12 cellular contexts compared by ENCODE assay signal in genomic region chr20:62853304-62853703, GRCh38. TPM values are rescaled to one million over a fixed set of nuclear protein-coding genes. Genes with fewer than 3 reads are reported as not detected.
DNase-seq lines count a peak whose midpoint lies in the region; ATAC-seq and TF ChIP-seq lines count a peak whose summit lies in the region.
"Not testable (repeated sequence)": the region's sequence is repeated elsewhere in the genome, so short reads cannot be mapped to it uniquely, and the experiment has no call there.
"Had no signal": no experiment of that assay in that cellular context is flagged by ENCODE, and none has a peak within 500 bp of the region (broad histone marks: within the 10 kb centered on the region; RNA-seq: fewer than 3 reads in every experiment).

No MANE protein-coding gene starts in this region.

- not testable (repeated sequence) for TF ChIP-seq POLR2A in sigmoid colon (IDR thresholded peaks at IDR 0.05)

- not testable (repeated sequence) for TF ChIP-seq EP300 in sigmoid colon (IDR thresholded peaks at IDR 0.05)

- not testable (repeated sequence) for H3K9me3 Mint-ChIP-seq in chondrocyte (ENCODE audit: low read depth); natural killer cell treated with Interleukin-12 subunit alpha and Interleukin-12 subunit beta and Interleukin-15 and Interleukin-18, amount 100 ng/mL, for 72 hours

- H3K4me1 Mint-ChIP-seq in chondrocyte (ENCODE audit: low read depth) = not testable (repeated sequence)
- peaks cover 9 to 11% of the 10 kb centered on the region in 2 donors for H3K4me1 Mint-ChIP-seq in natural killer cell treated with Interleukin-12 subunit alpha and Interleukin-12 subunit beta and Interleukin-15 and Interleukin-18, amount 100 ng/mL, for 72 hours (ENCODE audit: low read depth in 2 of 2)

- ATAC-seq in RWPE2 (ENCODE audit: low read depth); natural killer cell treated with Interleukin-12 subunit alpha and Interleukin-12 subunit beta and Interleukin-15 and Interleukin-18, amount 100 ng/mL, for 72 hours: not testable (repeated sequence)

- not testable (repeated sequence) for H3K27me3 Mint-ChIP-seq in chondrocyte (ENCODE audit: low read depth); natural killer cell treated with Interleukin-12 subunit alpha and Interleukin-12 subunit beta and Interleukin-15 and Interleukin-18, amount 100 ng/mL, for 72 hours

- H3K4me3 Mint-ChIP-seq in chondrocyte (ENCODE audit: unreplicated experiment); natural killer cell treated with Interleukin-12 subunit alpha and Interleukin-12 subunit beta and Interleukin-15 and Interleukin-18, amount 100 ng/mL, for 72 hours: not testable (repeated sequence)

- H3K4me2 ChIP-seq in OCI-LY3 (ENCODE audit: low read length); osteoblast (ENCODE audit: insufficient read depth, low read length): not testable (repeated sequence)

- POLR2A ChIA-PET in HEK293 (lab: Yijun Ruan, JAX) = not testable (repeated sequence)

- not testable (repeated sequence) for H3K4me1 ChIP-seq in HEK293 (ENCODE audit: control insufficient read depth, insufficient read depth, low read length); osteoblast (ENCODE audit: insufficient read depth, low read length); sigmoid colon
- H3K4me1 ChIP-seq in OCI-LY3 (ENCODE audit: low read length) (peaks cover 54% of the 10 kb centered on the region), RWPE2 (ENCODE audit: insufficient read depth, poor library complexity, severe bottlenecking) (peaks cover 12% of the 10 kb centered on the region)

- WGBS in sigmoid colon, 2 donors = 93 to 96% methylated on average over 6 of the region's 6 CpGs

- H3K36me3 Mint-ChIP-seq in chondrocyte (ENCODE audit: low read depth) = peaks cover 25% of the 10 kb centered on the region
- peaks cover 15% of the 10 kb centered on the region for H3K36me3 Mint-ChIP-seq in natural killer cell treated with Interleukin-12 subunit alpha and Interleukin-12 subunit beta and Interleukin-15 and Interleukin-18, amount 100 ng/mL, for 72 hours

- H3K36me3 ChIP-seq in HEK293 (ENCODE audit: control insufficient read depth in 2 of 2, insufficient read depth in 1 of 2, low read length in 2 of 2) (peaks cover 9 to 80% of the 10 kb centered on the region in 2 experiments; a peak in 2 of 3 replicates), OCI-LY3 (replicated peaks; ENCODE audit: low read depth, low read length) (peaks cover 82% of the 10 kb centered on the region), RWPE2 (ENCODE audit: low read depth) (peaks cover 67% of the 10 kb centered on the region), osteoblast (ENCODE audit: insufficient read depth, low read length) (peaks cover 42% of the 10 kb centered on the region), sigmoid colon (peaks cover 0 to 54% (median 6%) of the 10 kb centered on the region in 4 donors)

- peaks cover 61% of the 10 kb centered on the region for H4K20me1 ChIP-seq in OCI-LY3 (ENCODE audit: insufficient read depth, low read length)
- not testable (repeated sequence) for H4K20me1 ChIP-seq in osteoblast (ENCODE audit: insufficient read depth, low read length)

- not testable (repeated sequence) for H2AFZ ChIP-seq in OCI-LY3 (ENCODE audit: low read depth, low read length); osteoblast (ENCODE audit: low read length)

- not testable (repeated sequence) for TF ChIP-seq CTCF in HEK293 (tag by site-specific recombination; IDR thresholded peaks at IDR 0.05); OCI-LY3 (IDR thresholded peaks at IDR 0.05; ENCODE audit: low read depth, low read length); RWPE2 (IDR thresholded peaks at IDR 0.05; ENCODE audit: poor library complexity, severe bottlenecking); chondrocyte (IDR thresholded peaks at IDR 0.05); osteoblast (IDR thresholded peaks at IDR 0.05; ENCODE audit: extremely low read depth, low read depth, low read length); sigmoid colon (IDR thresholded peaks at IDR 0.05)

- H3K27ac Mint-ChIP-seq in chondrocyte (ENCODE audit: unreplicated experiment); natural killer cell treated with Interleukin-12 subunit alpha and Interleukin-12 subunit beta and Interleukin-15 and Interleukin-18, amount 100 ng/mL, for 72 hours: not testable (repeated sequence)

- CTCF ChIA-PET in HEK293 (lab: Yijun Ruan, JAX) = not testable (repeated sequence)

- H3K79me2 ChIP-seq in OCI-LY3 (ENCODE audit: low read length) = peaks cover 100% of the 10 kb centered on the region
- H3K79me2 ChIP-seq in osteoblast (ENCODE audit: insufficient read depth, low read length) = not testable (repeated sequence)

- not testable (repeated sequence) for H3K9ac ChIP-seq in OCI-LY3 (ENCODE audit: low read length)

- H3K27me3 ChIP-seq in OCI-LY3 (ENCODE audit: low read depth, low read length); RWPE2 (ENCODE audit: insufficient read depth, poor library complexity, severe bottlenecking); osteoblast (ENCODE audit: insufficient read depth, low read length); sigmoid colon: not testable (repeated sequence)

- H3K27ac ChIP-seq in HEK293 (ENCODE audit: extremely low read depth, low read depth, low read length); RWPE2 (ENCODE audit: poor library complexity, severe bottlenecking); osteoblast (ENCODE audit: low read depth, low read length); sigmoid colon: not testable (repeated sequence)
- peak overlapping the region; percentile 97 for H3K27ac ChIP-seq in OCI-LY3 (ENCODE audit: low read length)

- H3K9me3 ChIP-seq in HEK293 (ENCODE audit: control insufficient read depth, insufficient read depth, low read depth, low read length); OCI-LY3 (ENCODE audit: insufficient read depth, low read length); RWPE2 (ENCODE audit: severe bottlenecking); osteoblast (ENCODE audit: low read depth, low read length); sigmoid colon: not testable (repeated sequence)

- H3K4me3 ChIP-seq in HEK293 (ENCODE audit: low read depth, low read length); OCI-LY3 (ENCODE audit: low read length); RWPE2 (ENCODE audit: severe bottlenecking); osteoblast (ENCODE audit: insufficient read depth, low read length); sigmoid colon: not testable (repeated sequence)

- DNase-seq in RWPE2 (ENCODE audit: low spot score) = peak; percentile 54
- DNase-seq in chondrocyte (ENCODE audit: low spot score) = peak; percentile 4
- peak; percentile 10 for DNase-seq in natural killer cell treated with Interleukin-12 subunit alpha and Interleukin-12 subunit beta and Interleukin-15 and Interleukin-18, amount 100 ng/mL, for 72 hours (ENCODE audit: low spot score)
- peak; percentile 35 for DNase-seq in osteoblast (ENCODE audit: insufficient read length, low spot score, missing footprints)
- DNase-seq in sigmoid colon = peak; percentile 11

- intact Hi-C loops in sigmoid colon (cut with DNase I) = not testable (repeated sequence)

TF ChIP-seq in HEK293, 187 proteins besides CTCF, POLR2A, EP300 and RAD21:
- peak; percentile 91 for TF ChIP-seq ZNF121 (tag by site-specific recombination; IDR thresholded peaks at IDR 0.05)

RNA-seq across cellular contexts. Expression of gene TCFL5, which starts 8.3 kb away (rescaled TPM):
- total RNA-seq in chondrocyte (12.7 to 20.0 TPM (median 13.0 TPM) in 3 replicates), osteoblast (13.0 TPM in 2 replicates), sigmoid colon (10 to 100 TPM in 2 of 4 donors, 1 to 10 TPM in 2; 8.1 to 16.9 (median 12.1) TPM)
- total RNA-seq in natural killer cell treated with Interleukin-12 subunit alpha and Interleukin-12 subunit beta and Interleukin-15 and Interleukin-18, amount 100 ng/mL, for 72 hours = 1 to 10 TPM; 4.1 to 5.9 TPM
- polyA plus RNA-seq in sigmoid colon = 1 to 10 TPM; 2.3 to 7.8 (median 3.8) TPM

RNA-seq across cellular contexts. Expression of gene COL9A3, which starts 36.5 kb away (rescaled TPM):
- total RNA-seq in chondrocyte = 8.6 to 11.3 TPM (median 8.9 TPM) in 3 replicates
- total RNA-seq in natural killer cell treated with Interleukin-12 subunit alpha and Interleukin-12 subunit beta and Interleukin-15 and Interleukin-18, amount 100 ng/mL, for 72 hours = not detected
- total RNA-seq in osteoblast = not detected in 2 replicates
- 10 to 100 TPM in 2 of 4 donors, 1 to 10 TPM in 2; 3.5 to 20.8 (median 10.8) TPM for total RNA-seq in sigmoid colon
- polyA plus RNA-seq in sigmoid colon = 1 to 10 TPM; 1.8 to 5.8 (median 4.4) TPM
- total RNA-seq: CD4-positive, alpha-beta memory T cell; CD4-positive, alpha-beta T cell; CD4-positive, CD25-positive, alpha-beta regulatory T cell; CD8-positive, alpha-beta memory T cell; CD8-positive, alpha-beta T cell had no signal
- polyA plus RNA-seq: CD4-positive, CD25-positive, alpha-beta regulatory T cell; CD8-positive, alpha-beta memory T cell had no signal

RNA-seq across cellular contexts. Expression of gene OGFR, which starts 48.7 kb away (rescaled TPM):
- total RNA-seq in chondrocyte (31.5 to 32.2 TPM (median 31.8 TPM) in 3 replicates), osteoblast (32.4 and 39.1 TPM in 2 replicates), sigmoid colon (10 to 100 TPM; 44.7 to 61.5 (median 48.6) TPM)
- total RNA-seq in natural killer cell treated with Interleukin-12 subunit alpha and Interleukin-12 subunit beta and Interleukin-15 and Interleukin-18, amount 100 ng/mL, for 72 hours = 10 to 100 TPM; 75.9 to 88.7 TPM
- polyA plus RNA-seq in sigmoid colon = 10 to 100 TPM; 22.2 to 64.8 (median 43.7) TPM

RNA-seq across cellular contexts. Expression of gene MRGBP, which starts 57.0 kb away (rescaled TPM):
- total RNA-seq in chondrocyte (9.5 to 10.4 TPM (median 10.3 TPM) in 3 replicates), osteoblast (14.1 and 15.2 TPM in 2 replicates), sigmoid colon (10 to 100 TPM in 3 of 4 donors, 1 to 10 TPM in 1; 7.1 to 16.0 (median 12.4) TPM)
- 10 to 100 TPM; 14.4 to 19.3 TPM for total RNA-seq in natural killer cell treated with Interleukin-12 subunit alpha and Interleukin-12 subunit beta and Interleukin-15 and Interleukin-18, amount 100 ng/mL, for 72 hours
- polyA plus RNA-seq in sigmoid colon = 10 to 100 TPM in 2 of 3 donors, 1 to 10 TPM in 1; 8.1 to 11.2 (median 10.2) TPM

Comparison
In these comparisons a context has a peak if more than half of its experiments do, and no peak if none do; other contexts are left out.
1. DNase-seq: peak in every context shown above with its lines; median percentile 54 in RWPE2; 35 in osteoblast; 11 in sigmoid colon; 10 in natural killer cell treated with Interleukin-12 subunit alpha and Interleukin-12 subunit beta and Interleukin-15 and Interleukin-18, amount 100 ng/mL, for 72 hours; 4 in chondrocyte.